In the genomic region with DNA sequence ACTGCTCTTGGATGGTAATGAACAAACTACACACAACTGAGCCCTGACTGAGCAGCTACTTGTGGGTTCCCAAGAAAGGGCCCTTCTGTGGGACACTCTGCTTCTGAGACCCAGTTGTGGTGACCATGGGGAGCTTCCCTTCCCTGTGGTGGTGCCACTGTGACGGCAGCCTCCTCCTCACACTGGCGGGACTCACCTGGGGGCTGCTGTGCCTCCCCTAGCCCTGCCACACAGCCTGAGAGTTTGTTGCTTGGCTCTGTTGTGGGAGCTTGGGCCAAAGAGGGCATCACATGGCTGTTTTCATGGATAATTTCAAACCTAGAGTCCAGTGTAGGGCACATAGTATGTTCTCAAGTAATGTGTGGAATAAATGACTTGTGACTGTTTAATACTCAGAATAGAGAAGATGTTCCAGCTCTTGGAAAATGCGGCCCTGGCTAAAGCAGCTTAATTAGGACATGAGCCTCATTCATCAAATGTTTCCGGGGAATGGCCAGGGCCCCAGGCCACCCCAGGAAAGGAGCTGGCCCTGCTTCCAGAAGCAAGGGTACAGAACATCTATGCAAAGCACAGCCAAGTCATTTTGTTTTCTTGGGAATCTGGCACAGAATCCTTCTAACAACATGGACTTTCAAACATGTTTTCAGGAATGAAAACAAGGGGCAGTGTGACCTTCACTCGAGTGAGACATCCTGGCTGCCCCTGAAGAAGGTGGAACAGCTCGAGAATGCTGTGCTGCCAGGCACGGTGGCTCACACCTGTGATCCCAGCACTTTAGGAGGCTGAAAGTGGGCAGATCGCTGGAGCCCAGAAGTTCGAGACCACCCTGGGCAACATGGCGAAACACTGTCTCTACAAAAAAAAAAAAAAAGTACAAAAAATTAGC, we compare ENCODE assay signal across 16 cellular contexts. TPM values are rescaled to one million over a fixed set of nuclear protein-coding genes. Genes with fewer than 3 reads are reported as not detected.
DNase-seq lines count a peak whose midpoint lies in the region; ATAC-seq and TF ChIP-seq lines count a peak whose summit lies in the region.
"Had no signal": no experiment of that assay in that cellular context is flagged by ENCODE, and none has a peak within 500 bp of the region (broad histone marks: within the 10 kb centered on the region; RNA-seq: fewer than 3 reads in every experiment).

No MANE protein-coding gene starts in this region.

- ATAC-seq in HG02678 (IDR thresholded peaks at IDR 0.05; ENCODE audit: unreplicated experiment) (no peak), HG03196 (IDR thresholded peaks at IDR 0.05; ENCODE audit: unreplicated experiment) (no peak)
- no peak for ATAC-seq in naive thymus-derived CD4-positive, alpha-beta T cell
- ATAC-seq: natural killer cell treated with Interleukin-12 subunit alpha and Interleukin-12 subunit beta and Interleukin-15 and Interleukin-18, amount 100 ng/mL, for 72 hours had no signal

- H3K4me1 ChIP-seq in endodermal cell (ENCODE audit: control insufficient read depth, insufficient read depth, low read length) (no peaks in the 10 kb centered on the region), osteoblast (ENCODE audit: insufficient read depth, low read length) (no peaks in the 10 kb centered on the region), thyroid gland (peaks cover 20 to 36% of the 10 kb centered on the region in 2 donors)
- no peaks in the 10 kb centered on the region for H3K4me1 ChIP-seq in naive thymus-derived CD4-positive, alpha-beta T cell (ENCODE audit: control insufficient read depth in 2 of 2, insufficient read depth in 2 of 2, low read length in 2 of 2)

- H3K9me3 Mint-ChIP-seq in endodermal cell: no peaks in the 10 kb centered on the region
- peaks cover 0 to 1% (median 0%) of the 10 kb centered on the region in 11 donors for H3K9me3 Mint-ChIP-seq in naive thymus-derived CD4-positive, alpha-beta T cell
- H3K9me3 Mint-ChIP-seq: activated B cell treated with CpG ODN at 0.5 μM for 24 hours; natural killer cell treated with Interleukin-12 subunit alpha and Interleukin-12 subunit beta and Interleukin-15 and Interleukin-18, amount 100 ng/mL, for 72 hours had no signal

- no peak overlapping the region for H3K27ac Mint-ChIP-seq in endodermal cell
- H3K27ac Mint-ChIP-seq in naive thymus-derived CD4-positive, alpha-beta T cell: no peak overlapping the region
- H3K27ac Mint-ChIP-seq: activated B cell treated with CpG ODN at 0.5 μM for 24 hours; natural killer cell treated with Interleukin-12 subunit alpha and Interleukin-12 subunit beta and Interleukin-15 and Interleukin-18, amount 100 ng/mL, for 72 hours had no signal

- H3K27me3 ChIP-seq in endodermal cell (ENCODE audit: control insufficient read depth, insufficient read depth, low read length, poor library complexity, severe bottlenecking) (no peaks in the 10 kb centered on the region), osteoblast (ENCODE audit: insufficient read depth, low read length) (no peaks in the 10 kb centered on the region), thyroid gland (no peaks in the 10 kb centered on the region)
- no peaks in the 10 kb centered on the region for H3K27me3 ChIP-seq in naive thymus-derived CD4-positive, alpha-beta T cell (ENCODE audit: control insufficient read depth in 2 of 2, insufficient read depth in 2 of 2, low read length in 2 of 2)

- H3K9me3 ChIP-seq in endodermal cell (ENCODE audit: control insufficient read depth, low read length) (no peaks in the 10 kb centered on the region), osteoblast (ENCODE audit: low read depth, low read length) (no peaks in the 10 kb centered on the region), thyroid gland (no peaks in the 10 kb centered on the region)
- H3K9me3 ChIP-seq in naive thymus-derived CD4-positive, alpha-beta T cell (ENCODE audit: control insufficient read depth in 2 of 3, low read length in 3 of 3): no peaks in the 10 kb centered on the region

- WGBS in endodermal cell (ENCODE audit: insufficient coverage in 1 of 2, insufficient read length in 1 of 2), 2 experiments: 90 to 93% methylated on average over 6 to 10 of the region's 10 CpGs
- WGBS in thyroid gland, 2 donors: 60 to 69% methylated on average over 10 of the region's 10 CpGs

- H3K4me3 ChIP-seq in endodermal cell (ENCODE audit: low read length) (no peak overlapping the region), osteoblast (ENCODE audit: insufficient read depth, low read length) (no peak overlapping the region), thyroid gland (replicated peaks in 1 of 3) (no peak overlapping the region)
- no peak overlapping the region for H3K4me3 ChIP-seq in naive thymus-derived CD4-positive, alpha-beta T cell (ENCODE audit: low read length)

- H3K4me2 ChIP-seq in osteoblast (ENCODE audit: insufficient read depth, low read length): no peak overlapping the region

- H3K4me3 Mint-ChIP-seq in endodermal cell: no peak overlapping the region
- no peak overlapping the region for H3K4me3 Mint-ChIP-seq in naive thymus-derived CD4-positive, alpha-beta T cell
- H3K4me3 Mint-ChIP-seq: activated B cell treated with CpG ODN at 0.5 μM for 24 hours; natural killer cell treated with Interleukin-12 subunit alpha and Interleukin-12 subunit beta and Interleukin-15 and Interleukin-18, amount 100 ng/mL, for 72 hours had no signal

- H3K36me3 ChIP-seq in endodermal cell (ENCODE audit: control insufficient read depth, insufficient read depth, low read length) (peaks cover 31% of the 10 kb centered on the region), osteoblast (ENCODE audit: insufficient read depth, low read length) (peaks cover 13% of the 10 kb centered on the region), thyroid gland (peaks cover 62 to 75% of the 10 kb centered on the region in 2 donors)
- peaks cover 0 to 83% (median 0%) of the 10 kb centered on the region in 3 experiments for H3K36me3 ChIP-seq in naive thymus-derived CD4-positive, alpha-beta T cell (ENCODE audit: control insufficient read depth in 2 of 3, insufficient read depth in 3 of 3, low read length in 3 of 3)

- H3K79me2 ChIP-seq in osteoblast (ENCODE audit: insufficient read depth, low read length): no peaks in the 10 kb centered on the region

- CTCF ChIA-PET in RWPE1 (lab: Yijun Ruan, JAX): interaction anchor here (0.6 kb wide), 3 partner anchors 42 to 164 kb away, joined by 3 to 6 read pairs (median 3); no protein-coding TSS in a partner anchor
- CTCF ChIA-PET in naive thymus-derived CD4-positive, alpha-beta T cell (lab: Charles Lee): no interaction called here

- H3K27ac ChIP-seq in RWPE1: peak overlapping the region; percentile 49
- peak overlapping the region; percentile 83 for H3K27ac ChIP-seq in endodermal cell (ENCODE audit: low read depth, low read length)
- H3K27ac ChIP-seq in osteoblast (ENCODE audit: low read depth, low read length): no peak overlapping the region
- peak overlapping the region; percentile 86 to 94 (median 94) for H3K27ac ChIP-seq in thyroid gland
- H3K27ac ChIP-seq in naive thymus-derived CD4-positive, alpha-beta T cell (ENCODE audit: low read depth, low read length): no peak overlapping the region

- intact Hi-C loops in thyroid gland (cut with DNase I): no loop called here
- intact Hi-C loops in naive thymus-derived CD4-positive, alpha-beta T cell (cut with micrococcal nuclease): no loop called here

- POLR2A ChIA-PET in RWPE1 (lab: Yijun Ruan, JAX; ENCODE audit: low non-redundant PET): interaction anchor here (0.6 kb wide), 1 partner anchor 383 kb away, joined by 3 read pairs; no protein-coding TSS in a partner anchor
- POLR2A ChIA-PET in naive thymus-derived CD4-positive, alpha-beta T cell (lab: Charles Lee): interaction anchor here (0.9 kb wide), 1 partner anchor 22 kb away, joined by 4 read pairs; no protein-coding TSS in a partner anchor

- H3K4me1 Mint-ChIP-seq in endodermal cell: no peaks in the 10 kb centered on the region
- H3K4me1 Mint-ChIP-seq in naive thymus-derived CD4-positive, alpha-beta T cell: peaks cover 0 to 2% (median 0%) of the 10 kb centered on the region in 7 donors
- H3K4me1 Mint-ChIP-seq: activated B cell treated with CpG ODN at 0.5 μM for 24 hours had no signal

- H3K9ac ChIP-seq in endodermal cell (ENCODE audit: extremely low read depth, low read length, poor library complexity, severe bottlenecking): no peak overlapping the region

- H2AFZ ChIP-seq in osteoblast (ENCODE audit: low read length): no peak overlapping the region

- no peak for DNase-seq in RWPE1 (ENCODE audit: low spot score)
- no peak for DNase-seq in endodermal cell
- peak; percentile 86 for DNase-seq in osteoblast (ENCODE audit: insufficient read length, low spot score, missing footprints)
- DNase-seq in thyroid gland: peak; percentile 61 to 77
- DNase-seq in AG08396 (ENCODE audit: low spot score): no peak
- DNase-seq in naive thymus-derived CD4-positive, alpha-beta T cell: no peak
- DNase-seq: activated B cell treated with CpG ODN at 0.5 μM for 24 hours; dermis blood vessel endothelial cell; HCEC 1CT; NCI-H1694; NCI-H510A treated with DMSO at 0.1 percent for 48 hours; OCI-M1; stimulated activated CD4-positive, alpha-beta T cell treated with anti-CD3 and anti-CD28 coated beads, Interleukin-2, amount 100 ng/mL, for 48 hours had no signal

- H4K20me1 ChIP-seq in osteoblast (ENCODE audit: insufficient read depth, low read length): no peaks in the 10 kb centered on the region

- TF ChIP-seq CTCF in RWPE1 (conservative IDR thresholded peaks at IDR 0.05; ENCODE audit: low read depth) (no peak), endodermal cell (conservative IDR thresholded peaks at IDR 0.05) (no peak), osteoblast (IDR thresholded peaks at IDR 0.05; ENCODE audit: extremely low read depth, low read depth, low read length) (no peak), thyroid gland (IDR thresholded peaks at IDR 0.05) (no peak)

- no peaks in the 10 kb centered on the region for H3K27me3 Mint-ChIP-seq in endodermal cell (ENCODE audit: insufficient read depth)
- no peaks in the 10 kb centered on the region for H3K27me3 Mint-ChIP-seq in naive thymus-derived CD4-positive, alpha-beta T cell
- H3K27me3 Mint-ChIP-seq: activated B cell treated with CpG ODN at 0.5 μM for 24 hours; natural killer cell treated with Interleukin-12 subunit alpha and Interleukin-12 subunit beta and Interleukin-15 and Interleukin-18, amount 100 ng/mL, for 72 hours had no signal

- TF ChIP-seq POLR2A in thyroid gland (IDR thresholded peaks at IDR 0.05): peak in 1 of 2 donors; percentile 44

- peaks cover 48% of the 10 kb centered on the region for H3K36me3 Mint-ChIP-seq in endodermal cell (ENCODE audit: low read depth)
- H3K36me3 Mint-ChIP-seq in naive thymus-derived CD4-positive, alpha-beta T cell: peaks cover 0 to 32% (median 8%) of the 10 kb centered on the region in 5 donors
- H3K36me3 Mint-ChIP-seq: natural killer cell treated with Interleukin-12 subunit alpha and Interleukin-12 subunit beta and Interleukin-15 and Interleukin-18, amount 100 ng/mL, for 72 hours had no signal

RNA-seq across cellular contexts. Expression of gene ZFYVE21, which starts 21.2 kb away (rescaled TPM):
- total RNA-seq in endodermal cell: 10 to 100 TPM; 42.5 to 55.6 TPM
- 42.1 TPM for polyA plus RNA-seq in endodermal cell (2013, experiment 1 of 2)
- 40.3 TPM for polyA plus RNA-seq in endodermal cell (2013, experiment 2 of 2)
- total RNA-seq in osteoblast: 36.9 and 39.8 TPM in 2 replicates
- total RNA-seq in thyroid gland: 100 to 1,000 TPM; 113 to 167 (median 131) TPM
- total RNA-seq in naive thymus-derived CD4-positive, alpha-beta T cell: 10 to 100 TPM in 4 of 5 experiments, 1 to 10 TPM in 1; 5.8 to 19.0 (median 16.8) TPM
- 10 to 100 TPM in 1 of 2 donors, 1 to 10 TPM in 1; 8.9 to 15.6 TPM for polyA plus RNA-seq in naive thymus-derived CD4-positive, alpha-beta T cell

RNA-seq across cellular contexts. Expression of gene XRCC3, which starts 21.5 kb away (rescaled TPM):
- total RNA-seq in endodermal cell (10 to 100 TPM; 39.2 to 42.6 TPM), osteoblast (4.3 and 5.0 TPM in 2 replicates), thyroid gland (10 to 100 TPM in 1 of 4 donors, 1 to 10 TPM in 3; 3.3 to 15.7 (median 7.9) TPM)
- 22.5 TPM for polyA plus RNA-seq in endodermal cell (2013, experiment 1 of 2)
- 24.3 TPM for polyA plus RNA-seq in endodermal cell (2013, experiment 2 of 2)
- 10 to 100 TPM in 4 of 5 experiments, 1 to 10 TPM in 1; 9.3 to 38.9 (median 15.9) TPM for total RNA-seq in naive thymus-derived CD4-positive, alpha-beta T cell
- 1 to 10 TPM; 5.1 to 5.7 TPM for polyA plus RNA-seq in naive thymus-derived CD4-positive, alpha-beta T cell

Comparison
In these comparisons a context has a peak if more than half of its experiments do, and no peak if none do; other contexts are left out.
1. DNase-seq: peak in osteoblast (single experiment) and thyroid gland (2 of 2); none in RWPE1 (single experiment), endodermal cell (single experiment), AG08396 (single experiment) and naive thymus-derived CD4-positive, alpha-beta T cell (0 of 9).
2. H3K27ac ChIP-seq: peak in RWPE1 (single experiment), endodermal cell (single experiment) and thyroid gland (3 of 3); none in osteoblast (single experiment) and naive thymus-derived CD4-positive, alpha-beta T cell (single experiment).